In the genomic region with DNA sequence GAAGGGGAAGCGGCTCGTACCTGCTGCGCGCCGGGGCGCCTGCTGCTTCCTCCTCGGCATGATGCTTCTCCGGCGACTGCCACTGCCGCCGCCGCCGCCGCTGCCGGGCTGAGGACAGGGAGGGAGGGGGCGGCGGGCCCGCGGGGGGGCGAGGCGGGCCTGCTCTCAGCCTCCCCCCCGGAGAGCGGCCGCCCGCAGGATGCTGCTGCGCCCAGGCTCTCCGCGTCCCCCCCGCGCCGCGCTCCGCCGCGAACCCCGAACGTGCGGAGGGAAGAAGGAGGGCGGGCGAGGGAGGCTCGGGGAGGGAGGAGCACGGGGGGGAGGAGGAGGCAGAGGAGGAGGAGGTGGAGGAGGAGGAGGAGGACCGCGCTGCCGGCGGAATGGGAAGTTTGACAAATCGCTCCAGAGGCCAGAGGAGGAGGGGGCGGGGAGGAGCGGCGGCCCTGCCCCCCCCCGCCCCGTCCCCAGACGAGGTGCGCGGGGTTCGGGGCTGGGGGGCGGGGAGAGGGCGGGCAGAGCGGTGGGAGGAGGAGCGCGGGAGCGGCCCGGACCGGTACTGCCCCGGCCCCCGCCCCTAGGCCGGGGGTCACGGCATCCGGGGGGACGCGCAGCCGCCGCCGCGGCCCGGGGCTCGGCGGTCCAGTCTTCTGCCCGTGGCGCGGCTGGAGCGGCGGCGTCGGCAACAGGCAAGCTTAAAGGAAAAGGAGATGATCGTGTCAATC, we compare ENCODE assay signal across 8 cellular contexts. TPM values are rescaled to one million over a fixed set of nuclear protein-coding genes. Genes with fewer than 3 reads are reported as not detected.
A peak's percentile ranks its signal among the peaks of the same experiment; 100 is the strongest.
DNase-seq lines count a peak whose midpoint lies in the region; ATAC-seq and TF ChIP-seq lines count a peak whose summit lies in the region.

A gene with protein sequence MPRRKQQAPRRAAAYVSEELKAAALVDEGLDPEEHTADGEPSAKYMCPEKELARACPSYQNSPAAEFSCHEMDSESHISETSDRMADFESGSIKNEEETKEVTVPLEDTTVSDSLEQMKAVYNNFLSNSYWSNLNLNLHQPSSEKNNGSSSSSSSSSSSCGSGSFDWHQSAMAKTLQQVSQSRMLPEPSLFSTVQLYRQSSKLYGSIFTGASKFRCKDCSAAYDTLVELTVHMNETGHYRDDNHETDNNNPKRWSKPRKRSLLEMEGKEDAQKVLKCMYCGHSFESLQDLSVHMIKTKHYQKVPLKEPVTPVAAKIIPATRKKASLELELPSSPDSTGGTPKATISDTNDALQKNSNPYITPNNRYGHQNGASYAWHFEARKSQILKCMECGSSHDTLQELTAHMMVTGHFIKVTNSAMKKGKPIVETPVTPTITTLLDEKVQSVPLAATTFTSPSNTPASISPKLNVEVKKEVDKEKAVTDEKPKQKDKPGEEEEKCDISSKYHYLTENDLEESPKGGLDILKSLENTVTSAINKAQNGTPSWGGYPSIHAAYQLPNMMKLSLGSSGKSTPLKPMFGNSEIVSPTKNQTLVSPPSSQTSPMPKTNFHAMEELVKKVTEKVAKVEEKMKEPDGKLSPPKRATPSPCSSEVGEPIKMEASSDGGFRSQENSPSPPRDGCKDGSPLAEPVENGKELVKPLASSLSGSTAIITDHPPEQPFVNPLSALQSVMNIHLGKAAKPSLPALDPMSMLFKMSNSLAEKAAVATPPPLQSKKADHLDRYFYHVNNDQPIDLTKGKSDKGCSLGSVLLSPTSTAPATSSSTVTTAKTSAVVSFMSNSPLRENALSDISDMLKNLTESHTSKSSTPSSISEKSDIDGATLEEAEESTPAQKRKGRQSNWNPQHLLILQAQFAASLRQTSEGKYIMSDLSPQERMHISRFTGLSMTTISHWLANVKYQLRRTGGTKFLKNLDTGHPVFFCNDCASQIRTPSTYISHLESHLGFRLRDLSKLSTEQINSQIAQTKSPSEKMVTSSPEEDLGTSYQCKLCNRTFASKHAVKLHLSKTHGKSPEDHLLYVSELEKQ (minus strand): TSS at position 277 of the 722 bp plus-strand sequence. CDS start 217 bp downstream, at position 60.

- H3K4me2 ChIP-seq in osteoblast (ENCODE audit: insufficient read depth, low read length) = peak within 1 kb of the TSS; percentile 91

- intact Hi-C loops in cardiac septum (cut with DNase I) = loop anchor here (2.0 kb wide), 1 partner anchor 33 kb away; no protein-coding TSS in a partner anchor

- ATAC-seq in HG02970 (IDR thresholded peaks at IDR 0.05; ENCODE audit: low FRiP score, unreplicated experiment) (no peak), GM18505 (IDR thresholded peaks at IDR 0.05; ENCODE audit: unreplicated experiment) (no peak)

- peaks cover 64% of the 10 kb centered on the region for H3K79me2 ChIP-seq in osteoblast (ENCODE audit: insufficient read depth, low read length)

- peak; percentile 57 for DNase-seq in DMS79 (lab: John Stamatoyannopoulos, UW)
- DNase-seq in NOMO-1 treated with dmso at 0.1 percent for 144 hours (lab: John Stamatoyannopoulos, UW; ENCODE audit: unreplicated experiment) = peak; percentile 72
- DNase-seq in adipocyte (ENCODE audit: low read depth) = peak; percentile 83
- DNase-seq in cardiac septum (ENCODE audit: low spot score) = peak; percentile 89
- peak; percentile 96 for DNase-seq in osteoblast (ENCODE audit: insufficient read length, low spot score, missing footprints)
- DNase-seq in DMS53 (lab: John Stamatoyannopoulos, UW) = no peak

- H3K36me3 ChIP-seq in adipocyte (ENCODE audit: control insufficient read depth, insufficient read depth, low read length, severe bottlenecking) (no peaks in the 10 kb centered on the region), osteoblast (ENCODE audit: insufficient read depth, low read length) (peaks cover 8% of the 10 kb centered on the region)

- no peak for TF ChIP-seq CTCF in osteoblast (IDR thresholded peaks at IDR 0.05; ENCODE audit: extremely low read depth, low read depth, low read length)

- peak within 1 kb of the TSS; percentile 41 for H3K27ac ChIP-seq in osteoblast (ENCODE audit: low read depth, low read length)

- H3K4me1 ChIP-seq in adipocyte (ENCODE audit: control insufficient read depth, insufficient read depth, low read length) = peaks cover 18% of the 10 kb centered on the region
- H3K4me1 ChIP-seq in osteoblast (ENCODE audit: insufficient read depth, low read length) = peaks cover 17% of the 10 kb centered on the region

- H3K27me3 ChIP-seq in adipocyte (replicated peaks; ENCODE audit: control insufficient read depth, insufficient read depth, low read length) (no peaks in the 10 kb centered on the region), osteoblast (ENCODE audit: insufficient read depth, low read length) (no peaks in the 10 kb centered on the region)

- H4K20me1 ChIP-seq in osteoblast (ENCODE audit: insufficient read depth, low read length) = peaks cover 39% of the 10 kb centered on the region

- H3K4me3 ChIP-seq in adipocyte (ENCODE audit: low read length) (peak within 1 kb of the TSS; percentile 90), osteoblast (ENCODE audit: insufficient read depth, low read length) (peak within 1 kb of the TSS; percentile 85)

- H3K9ac ChIP-seq in adipocyte (ENCODE audit: low read length) = peak within 1 kb of the TSS; percentile 93

- no peak for TF ChIP-seq POLR2A in GM18505 (IDR thresholded peaks at IDR 0.05; ENCODE audit: borderline replicate concordance, extremely low read depth, insufficient read depth, insufficient read length)

- peak within 1 kb of the TSS; percentile 6 for H2AFZ ChIP-seq in osteoblast (ENCODE audit: low read length)

- H3K9me3 ChIP-seq in adipocyte (ENCODE audit: control insufficient read depth, low read length) (no peaks in the 10 kb centered on the region), osteoblast (ENCODE audit: low read depth, low read length) (no peaks in the 10 kb centered on the region)

RNA-seq across cellular contexts. Expression of the gene that starts here (rescaled TPM):
- total RNA-seq in cardiac septum (5.2 TPM), osteoblast (7.6 and 9.4 TPM in 2 replicates)
